ENCODE assay signal across 11 cellular contexts in the genomic region with DNA sequence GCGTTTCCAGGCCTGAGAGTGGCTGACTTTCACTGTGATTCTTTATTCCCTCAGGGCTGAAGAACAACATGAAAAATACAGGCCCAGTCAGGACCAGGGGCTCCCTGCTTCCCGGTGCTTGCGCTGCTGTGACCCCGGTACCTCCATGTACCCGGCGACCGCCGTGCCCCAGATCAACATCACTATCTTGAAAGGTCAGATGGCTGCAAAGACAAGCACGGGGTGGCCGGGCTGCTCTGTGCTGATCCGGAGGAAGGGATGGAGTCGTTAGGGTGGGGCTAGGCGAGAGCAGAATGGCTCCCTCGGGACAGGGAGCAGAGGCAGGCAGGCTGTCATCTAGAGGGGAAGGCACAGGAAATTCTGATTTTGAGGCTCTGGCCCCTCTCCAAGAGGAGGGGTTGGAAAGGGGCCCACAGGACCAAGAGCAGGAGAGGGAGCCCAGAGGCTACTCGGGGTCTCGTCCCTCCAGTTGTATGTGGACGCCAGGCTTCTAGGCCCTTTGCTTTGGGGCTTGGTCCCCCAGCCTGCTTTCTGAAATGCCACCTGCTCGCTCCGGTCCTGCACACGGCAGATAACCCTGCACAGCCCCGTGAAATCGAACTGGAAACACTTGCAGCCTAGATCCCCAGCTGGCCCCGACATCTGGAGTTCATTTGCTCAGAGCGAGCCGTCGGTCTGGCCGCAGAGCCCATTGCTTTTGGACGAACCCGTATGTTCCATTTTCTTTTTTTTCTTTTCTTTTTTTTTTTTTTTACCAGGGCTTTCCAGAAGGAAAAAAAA. TPM values are rescaled to one million over a fixed set of nuclear protein-coding genes. Genes with fewer than 3 reads are reported as not detected.
DNase-seq lines count a peak whose midpoint lies in the region; ATAC-seq, FAIRE-seq and TF ChIP-seq lines count a peak whose summit lies in the region.
"Had no signal": no experiment of that assay in that cellular context is flagged by ENCODE, and none has a peak within 500 bp of the region (broad histone marks: within the 10 kb centered on the region; RNA-seq: fewer than 3 reads in every experiment).

No MANE protein-coding gene starts in this region.

- CTCF ChIA-PET in HCT116 (lab: Charles Lee) = interaction anchor here (1.1 to 3.2 kb wide), 15 partner anchors 10 to 663 kb away, joined by 3 to 44 read pairs (median 11); a partner anchor contains a TSS

- TF ChIP-seq CTCF in HCT116 (IDR thresholded peaks at IDR 0.05 in 2 of 3, conservative IDR thresholded peaks at IDR 0.05 in 1 of 3; ENCODE audit: borderline replicate concordance in 1 of 3, insufficient read depth in 1 of 3, low read depth in 2 of 3, low read length in 2 of 3) (no peak), ascending aorta (IDR thresholded peaks at IDR 0.05) (no peak), kidney (IDR thresholded peaks at IDR 0.05; ENCODE audit: borderline replicate concordance, extremely low read depth, insufficient read depth) (no peak), tibial artery (IDR thresholded peaks at IDR 0.05) (no peak), mesothelial cell of epicardium (IDR thresholded peaks at IDR 0.05; ENCODE audit: unreplicated experiment) (no peak)

- H3K4me3 Mint-ChIP-seq in mesothelial cell of epicardium = no peak overlapping the region
- H3K4me3 Mint-ChIP-seq: stimulated activated naive CD8-positive, alpha-beta T cell treated with anti-CD3 and anti-CD28 coated beads, Interleukin-15, amount 100 ng/mL, for 72 hours had no signal

- H3K4me2 ChIP-seq in HCT116 (ENCODE audit: low read length) = no peak overlapping the region

- FAIRE-seq in kidney (lab: Jason Lieb, UNC) = no peak
- FAIRE-seq: colon had no signal

- POLR2A ChIA-PET in HCT116 (lab: Charles Lee) = interaction anchor here (1.6 kb wide), 1 partner anchor 20 kb away, joined by 3 read pairs; no protein-coding TSS in a partner anchor

- peaks cover 7% of the 10 kb centered on the region for H3K4me1 Mint-ChIP-seq in mesothelial cell of epicardium

- H3K36me3 Mint-ChIP-seq in mesothelial cell of epicardium = peaks cover 2% of the 10 kb centered on the region

- H3K27me3 ChIP-seq in HCT116 (ENCODE audit: insufficient read depth, low read length) (no peaks in the 10 kb centered on the region), ascending aorta (no peaks in the 10 kb centered on the region), tibial artery (no peaks in the 10 kb centered on the region)
- H3K27me3 ChIP-seq: adrenal gland had no signal

- no peak for TF ChIP-seq RAD21 in HCT116 (IDR thresholded peaks at IDR 0.05; ENCODE audit: low read depth)

- DNase-seq in HCT116 (ENCODE audit: low read depth, low spot score) (no peak), ascending aorta (ENCODE audit: low spot score in 2 of 2) (no peak), kidney (peak; percentile 83), tibial artery (peak; percentile 37 to 88), mesothelial cell of epicardium (ENCODE audit: low spot score in 2 of 2, unreplicated experiment in 2 of 2) (no peak), SKM-1 treated with dmso at 0.1 percent for 144 hours (lab: John Stamatoyannopoulos, UW; ENCODE audit: unreplicated experiment) (no peak)

- H3K79me2 ChIP-seq in HCT116 (ENCODE audit: insufficient read depth, low read length) = no peaks in the 10 kb centered on the region

- peaks cover 0 to 13% of the 10 kb centered on the region in 2 experiments; a peak in 3 of 4 replicates for H3K4me1 ChIP-seq in HCT116 (ENCODE audit: control insufficient read depth in 1 of 2, insufficient read depth in 2 of 2, low read length in 2 of 2)
- peaks cover 10 to 17% of the 10 kb centered on the region in 2 donors for H3K4me1 ChIP-seq in ascending aorta
- peaks cover 0 to 5% of the 10 kb centered on the region in 2 donors for H3K4me1 ChIP-seq in kidney (ENCODE audit: control insufficient read depth in 1 of 2, insufficient read depth in 1 of 2, low read depth in 1 of 2, low read length in 2 of 2)
- peaks cover 0 to 51% (median 39%) of the 10 kb centered on the region in 4 donors for H3K4me1 ChIP-seq in tibial artery

- peak overlapping the region; percentile 72 for H2AFZ ChIP-seq in HCT116 (ENCODE audit: low read depth, low read length, poor library complexity, severe bottlenecking)

- no TSS peak for BruUV-seq in HCT116 (replicated peaks; lab: Mats Ljungman, UMichigan)

- no peaks in the 10 kb centered on the region for H3K9me3 ChIP-seq in HCT116 (ENCODE audit: control insufficient read depth in 1 of 2, insufficient read depth in 1 of 2, low read depth in 1 of 2, low read length in 2 of 2)
- H3K9me3 ChIP-seq in ascending aorta = no peaks in the 10 kb centered on the region
- no peaks in the 10 kb centered on the region for H3K9me3 ChIP-seq in kidney (ENCODE audit: control insufficient read depth in 1 of 2, low read length in 2 of 2)
- no peaks in the 10 kb centered on the region for H3K9me3 ChIP-seq in tibial artery
- H3K9me3 ChIP-seq: adrenal gland had no signal

- H3K27me3 Mint-ChIP-seq in mesothelial cell of epicardium (ENCODE audit: low read depth) = peaks cover 12% of the 10 kb centered on the region

- no peaks in the 10 kb centered on the region for H4K20me1 ChIP-seq in HCT116 (ENCODE audit: insufficient read depth)

- H3K9me2 ChIP-seq in HCT116 (ENCODE audit: insufficient read depth) = no peaks in the 10 kb centered on the region

- H3K27ac Mint-ChIP-seq in mesothelial cell of epicardium = no peak overlapping the region
- H3K27ac Mint-ChIP-seq: stimulated activated naive CD8-positive, alpha-beta T cell treated with anti-CD3 and anti-CD28 coated beads, Interleukin-15, amount 100 ng/mL, for 72 hours had no signal

- RAD21 ChIA-PET in HCT116 (lab: Charles Lee; ENCODE audit: low non-redundant PET in 1 of 2, low total read pairs in 2 of 2, uncharacterized antibody in 2 of 2, unreplicated experiment in 2 of 2) = interaction anchor here (0.6 to 1.2 kb wide), 3 partner anchors 36 to 244 kb away, joined by 3 to 4 read pairs (median 4); no protein-coding TSS in a partner anchor

- no peaks in the 10 kb centered on the region for H3K36me3 ChIP-seq in HCT116 (ENCODE audit: control insufficient read depth in 1 of 2, insufficient read depth in 2 of 2, low read length in 2 of 2)
- H3K36me3 ChIP-seq in ascending aorta = peaks cover 9 to 52% of the 10 kb centered on the region in 2 donors
- H3K36me3 ChIP-seq in kidney (ENCODE audit: control insufficient read depth in 1 of 2, insufficient read depth in 2 of 2, low read length in 2 of 2) = no peaks in the 10 kb centered on the region
- peaks cover 29 to 59% (median 56%) of the 10 kb centered on the region in 3 donors for H3K36me3 ChIP-seq in tibial artery

- no peak for TF ChIP-seq POLR2A in HCT116 (IDR thresholded peaks at IDR 0.05; ENCODE audit: borderline replicate concordance, extremely low read depth, insufficient read depth, insufficient read length)

- peaks cover 6% of the 10 kb centered on the region for H3K9me3 Mint-ChIP-seq in mesothelial cell of epicardium

- intact Hi-C loops in HCT116 (cut with micrococcal nuclease) (loop anchor here (1.0 kb wide), 1 partner anchor 36 kb away; no protein-coding TSS in a partner anchor), ascending aorta (cut with DNase I) (loop anchor here (1.0 kb wide), 1 partner anchor 36 kb away; no protein-coding TSS in a partner anchor), kidney (cut with DNase I) (loop anchor here (5.0 kb wide), 1 partner anchor 36 kb away; no protein-coding TSS in a partner anchor), tibial artery (cut with DNase I; ENCODE audit: low total_unique reads) (loop anchor here (2.0 kb wide), 1 partner anchor 38 kb away; no protein-coding TSS in a partner anchor)

- no peak overlapping the region for H3K27ac ChIP-seq in HCT116 (ENCODE audit: low read depth, low read length)
- peak overlapping the region; percentile 46 to 68 for H3K27ac ChIP-seq in ascending aorta
- H3K27ac ChIP-seq in kidney (ENCODE audit: low read depth in 2 of 2, low read length in 2 of 2) = peak overlapping the region in 1 of 2 donors; percentile 2
- peak overlapping the region; percentile 41 to 76 for H3K27ac ChIP-seq in tibial artery

- H3K9ac ChIP-seq in HCT116 (ENCODE audit: low read length) (no peak overlapping the region), kidney (ENCODE audit: low read length in 2 of 2) (no peak overlapping the region)

- ATAC-seq in HCT116 (no peak), HG02571 (IDR thresholded peaks at IDR 0.05; ENCODE audit: unreplicated experiment) (no peak)

- H3K4me3 ChIP-seq in HCT116 (replicated peaks in 1 of 2; ENCODE audit: low read depth in 1 of 2, low read length in 2 of 2) (no peak overlapping the region), ascending aorta (peak overlapping the region in 1 of 2 donors; percentile 43), kidney (ENCODE audit: low read length in 2 of 2) (no peak overlapping the region), tibial artery (peak overlapping the region in 1 of 2 donors; percentile 12)
- H3K4me3 ChIP-seq: adrenal gland had no signal

TF ChIP-seq in HCT116, 20 proteins besides CTCF, POLR2A, EP300 and RAD21 (continues in another document):
- no peak for TF ChIP-seq EZH2 (IDR thresholded peaks at IDR 0.05)
- TF ChIP-seq CBX3 (IDR thresholded peaks at IDR 0.05; ENCODE audit: low read depth) = no peak
- no peak for TF ChIP-seq YY1 (IDR thresholded peaks at IDR 0.05; ENCODE audit: extremely low read depth, insufficient replicate concordance, low read depth, low read length)

RNA-seq across cellular contexts. Expression of a gene that starts 22.7 kb away (rescaled TPM):
- 4.0 TPM for total RNA-seq in HCT116 (2021; ENCODE audit: unreplicated experiment)
- 3.5 and 3.7 TPM in 2 replicates for polyA plus RNA-seq in HCT116 (2012)
- 435 TPM for total RNA-seq in ascending aorta
- 65.2 TPM for total RNA-seq in kidney
- 18.0 TPM for polyA plus RNA-seq in kidney (ENCODE audit: insufficient read depth, low read depth, low replicate concordance)
- total RNA-seq in mesothelial cell of epicardium = 21.9 to 22.1 TPM (median 22.1 TPM) in 3 replicates
- total RNA-seq: T-helper 1 cell treated with Interleukin-12 subunit alpha and Interleukin-12 subunit beta and Interleukin-4 antibody, amounts not matched to agents 30 ng/mL and 1 ng/mL, for 36 hours had no signal

RNA-seq across cellular contexts. Expression of a gene that starts 27.9 kb away (rescaled TPM):
- total RNA-seq in HCT116 (2021; ENCODE audit: unreplicated experiment) = 54.2 TPM
- polyA plus RNA-seq in HCT116 (2012) = 21.4 and 21.8 TPM in 2 replicates
- total RNA-seq in ascending aorta = 13.2 TPM
- total RNA-seq in kidney = 49.3 TPM
- polyA plus RNA-seq in kidney (ENCODE audit: insufficient read depth, low read depth, low replicate concordance) = 14.3 TPM
- total RNA-seq in mesothelial cell of epicardium = 72.5 to 77.7 TPM (median 76.2 TPM) in 3 replicates

RNA-seq across cellular contexts. Expression of a gene that starts 37.1 kb away (rescaled TPM):
- total RNA-seq in HCT116 (2021; ENCODE audit: unreplicated experiment) (97.1 TPM), ascending aorta (67.2 TPM), kidney (56.6 TPM), mesothelial cell of epicardium (64.2 to 79.3 TPM (median 68.2 TPM) in 3 replicates)
- polyA plus RNA-seq in HCT116 (2012) = 85.2 and 106 TPM in 2 replicates
- 23.0 TPM for polyA plus RNA-seq in kidney (ENCODE audit: insufficient read depth, low read depth, low replicate concordance)

Comparison
In these comparisons a context has a peak if more than half of its experiments do, and no peak if none do; other contexts are left out.
1. DNase-seq: peak in kidney (single experiment) and tibial artery (2 of 2); none in HCT116 (single experiment), ascending aorta (0 of 2), mesothelial cell of epicardium (0 of 2) and SKM-1 treated with dmso at 0.1 percent for 144 hours (single experiment).